Comparison of ENCODE assay signal across 13 cellular contexts in the genomic region with DNA sequence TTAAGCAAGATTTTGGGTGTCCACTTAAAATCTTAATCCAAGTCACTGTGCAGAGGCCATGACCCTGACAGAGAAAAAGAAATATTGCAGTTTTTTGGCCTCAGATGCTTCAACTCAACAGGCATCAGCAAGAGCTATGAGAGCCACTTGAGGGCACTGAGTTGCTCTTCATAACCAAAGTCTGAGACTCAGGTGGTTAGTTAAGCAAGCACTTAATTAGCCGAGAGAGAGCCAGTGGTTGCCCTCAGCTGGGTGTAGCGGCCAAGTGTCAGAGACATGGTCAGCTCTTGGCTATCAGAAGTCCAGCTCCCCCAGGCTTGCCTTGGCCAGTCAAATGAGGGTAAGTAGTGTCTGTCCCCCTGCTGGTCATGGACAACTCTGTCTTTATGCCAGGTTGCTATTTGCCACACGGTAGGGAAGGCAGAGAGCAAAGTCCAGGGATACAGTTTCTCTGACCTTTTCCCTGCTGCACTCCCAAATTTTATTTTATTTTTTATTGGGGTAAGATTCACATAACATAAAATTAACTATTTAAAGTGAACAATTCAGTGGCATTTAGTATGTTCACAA. TPM values are rescaled to one million over a fixed set of nuclear protein-coding genes. Genes with fewer than 3 reads are reported as not detected.
A peak's percentile ranks its signal among the peaks of the same experiment; 100 is the strongest.
DNase-seq lines count a peak whose midpoint lies in the region; ATAC-seq, FAIRE-seq and TF ChIP-seq lines count a peak whose summit lies in the region.
"Had no signal": no experiment of that assay in that cellular context is flagged by ENCODE, and none has a peak within 500 bp of the region (broad histone marks: within the 10 kb centered on the region; RNA-seq: fewer than 3 reads in every experiment).

No MANE protein-coding gene starts in this region.

- FAIRE-seq in GM19239 (lab: Jason Lieb, UNC): no peak

- no peak overlapping the region for H3K4me2 ChIP-seq in SK-N-SH
- H3K4me2 ChIP-seq: BLaER1 treated with 17β-estradiol and CSF1 and Interleukin-3, amounts not matched to agents 10 nM and 100 nM had no signal

- no peak overlapping the region for H2AFZ ChIP-seq in SK-N-SH (ENCODE audit: low read depth)

- H3K4me1 ChIP-seq in left ventricle myocardium inferior (peaks cover 9% of the 10 kb centered on the region), right atrium auricular region (peaks cover 0 to 11% of the 10 kb centered on the region in 2 donors), SK-N-SH (ENCODE audit: control insufficient read depth in 1 of 2, insufficient read depth in 2 of 2, low read depth in 1 of 2, low read length in 1 of 2) (no peaks in the 10 kb centered on the region), iPS DF 6.9 (ENCODE audit: control insufficient read depth, insufficient read depth, low read length) (no peaks in the 10 kb centered on the region)

- DNase-seq in left ventricle myocardium inferior: no peak
- no peak for DNase-seq in right atrium auricular region (ENCODE audit: low spot score)
- DNase-seq in SK-N-SH: no peak
- peak; percentile 16 for DNase-seq in iPS DF 6.9 (ENCODE audit: low read depth, low spot score)
- DNase-seq in NCI-H1930 (lab: John Stamatoyannopoulos, UW): no peak
- no peak for DNase-seq in middle frontal gyrus (ENCODE audit: extremely low spot score, low spot score)
- no peak for DNase-seq in GM19239 (ENCODE audit: insufficient read length, low spot score)
- DNase-seq: activated T-cell treated with anti-CD3 and anti-CD28 coated beads for 4 hours, NCI-H510A treated with DMSO at 0.1 percent for 48 hours, T-helper 17 cell had no signal

- no peak overlapping the region for H3K27ac ChIP-seq in left ventricle myocardium inferior (replicated peaks)
- no peak overlapping the region for H3K27ac ChIP-seq in right atrium auricular region
- no peak overlapping the region for H3K27ac ChIP-seq in SK-N-SH (ENCODE audit: low read depth in 2 of 2, low read length in 1 of 2)
- no peak overlapping the region for H3K27ac ChIP-seq in iPS DF 6.9 (ENCODE audit: low read length)
- H3K27ac ChIP-seq: BLaER1 treated with 17β-estradiol and CSF1 and Interleukin-3, amounts not matched to agents 10 nM and 100 nM; neutrophil had no signal

- no peaks in the 10 kb centered on the region for H4K20me1 ChIP-seq in SK-N-SH (ENCODE audit: insufficient read depth)
- H4K20me1 ChIP-seq: BLaER1 treated with 17β-estradiol and CSF1 and Interleukin-3, amounts not matched to agents 10 nM and 100 nM had no signal

- TF ChIP-seq RAD21 in SK-N-SH (IDR thresholded peaks at IDR 0.05; ENCODE audit: low read length): no peak

- no peaks in the 10 kb centered on the region for H3K9me2 ChIP-seq in SK-N-SH

- H3K9ac ChIP-seq in SK-N-SH: no peak overlapping the region
- H3K9ac ChIP-seq: BLaER1 treated with 17β-estradiol and CSF1 and Interleukin-3, amounts not matched to agents 10 nM and 100 nM had no signal

- intact Hi-C loops in left ventricle myocardium inferior (cut with micrococcal nuclease): no loop called here

- TF ChIP-seq CTCF in left ventricle myocardium inferior (IDR thresholded peaks at IDR 0.05; ENCODE audit: borderline replicate concordance) (peak; percentile 25), right atrium auricular region (IDR thresholded peaks at IDR 0.05) (no peak), SK-N-SH (IDR thresholded peaks at IDR 0.05) (peak; percentile 36)

- CTCF ChIA-PET in SK-N-SH (lab: Yijun Ruan, JAX): interaction anchor here (1.0 kb wide), 1 partner anchor 312 kb away, joined by 3 read pairs; no protein-coding TSS in a partner anchor

- no peaks in the 10 kb centered on the region for H3K79me2 ChIP-seq in SK-N-SH (ENCODE audit: insufficient read depth)

- POLR2A ChIA-PET in SK-N-SH (lab: Yijun Ruan, JAX): no interaction called here

- no peaks in the 10 kb centered on the region for H3F3A ChIP-seq in SK-N-SH (replicated peaks; ENCODE audit: insufficient read depth)

- no peak for TF ChIP-seq EP300 in SK-N-SH (IDR thresholded peaks at IDR 0.05; ENCODE audit: borderline replicate concordance in 1 of 2, low read depth in 1 of 2, low read length in 1 of 2)

- H3K36me3 ChIP-seq in left ventricle myocardium inferior (no peaks in the 10 kb centered on the region), right atrium auricular region (no peaks in the 10 kb centered on the region), SK-N-SH (replicated peaks in 1 of 2; ENCODE audit: control insufficient read depth in 1 of 2, insufficient read depth in 2 of 2, low read length in 1 of 2) (no peaks in the 10 kb centered on the region), iPS DF 6.9 (ENCODE audit: control insufficient read depth, insufficient read depth, low read length) (no peaks in the 10 kb centered on the region)
- H3K36me3 ChIP-seq: BLaER1 treated with 17β-estradiol and CSF1 and Interleukin-3, amounts not matched to agents 10 nM and 100 nM; neutrophil had no signal

- no peak for ATAC-seq in HG03280 (IDR thresholded peaks at IDR 0.05; ENCODE audit: unreplicated experiment)
- ATAC-seq: T-helper 17 cell had no signal

- 10% methylated on average over 2 of the region's 3 CpGs for WGBS in SK-N-SH (ENCODE audit: low lambda C conversion rate)
- WGBS in iPS DF 6.9 (ENCODE audit: insufficient coverage, insufficient read length): no CpG with 5 or more reads among the region's 3 CpGs

- H3K9me3 ChIP-seq in left ventricle myocardium inferior (replicated peaks) (no peaks in the 10 kb centered on the region), right atrium auricular region (no peaks in the 10 kb centered on the region), SK-N-SH (no peaks in the 10 kb centered on the region), iPS DF 6.9 (ENCODE audit: control insufficient read depth, insufficient read depth, low read length) (no peaks in the 10 kb centered on the region)
- H3K9me3 ChIP-seq: BLaER1 treated with 17β-estradiol and CSF1 and Interleukin-3, amounts not matched to agents 10 nM and 100 nM; neutrophil had no signal

- H3K27me3 ChIP-seq in left ventricle myocardium inferior (ENCODE audit: low read depth) (peaks cover 48% of the 10 kb centered on the region), right atrium auricular region (no peaks in the 10 kb centered on the region), SK-N-SH (ENCODE audit: insufficient read depth) (peaks cover 34% of the 10 kb centered on the region), iPS DF 6.9 (ENCODE audit: control insufficient read depth, insufficient read depth, low read length) (no peaks in the 10 kb centered on the region)
- H3K27me3 ChIP-seq: BLaER1 treated with 17β-estradiol and CSF1 and Interleukin-3, amounts not matched to agents 10 nM and 100 nM had no signal

- H3K4me3 ChIP-seq in left ventricle myocardium inferior (no peak overlapping the region), right atrium auricular region (no peak overlapping the region), SK-N-SH (ENCODE audit: low read depth in 2 of 2, low read length in 1 of 2) (no peak overlapping the region), iPS DF 6.9 (ENCODE audit: low read length) (no peak overlapping the region)
- H3K4me3 ChIP-seq: BLaER1 treated with 17β-estradiol and CSF1 and Interleukin-3, amounts not matched to agents 10 nM and 100 nM had no signal

TF ChIP-seq in SK-N-SH, 30 proteins besides CTCF, POLR2A, EP300 and RAD21 (continues in another document):
- TF ChIP-seq NRF1 (IDR thresholded peaks at IDR 0.05; ENCODE audit: low read depth, low read length): no peak
- no peak for TF ChIP-seq GATA2 (CRISPR knock-in tag; IDR thresholded peaks at IDR 0.05)
- no peak for TF ChIP-seq TCF12 (IDR thresholded peaks at IDR 0.05)
- no peak for TF ChIP-seq YY1 (IDR thresholded peaks at IDR 0.05; ENCODE audit: low read depth)
- TF ChIP-seq POLR2AphosphoS5 (IDR thresholded peaks at IDR 0.05; ENCODE audit: low read depth, low read length): no peak
- no peak for TF ChIP-seq ZBTB33 (IDR thresholded peaks at IDR 0.05; ENCODE audit: borderline replicate concordance, low read depth)
- TF ChIP-seq JUND (IDR thresholded peaks at IDR 0.05): no peak

RNA-seq across cellular contexts. Expression of gene KRT71, which starts 9.0 kb away (rescaled TPM):
- not detected for total RNA-seq in left ventricle myocardium inferior
- total RNA-seq in right atrium auricular region: not detected
- not detected in 2 replicates for polyA plus RNA-seq in SK-N-SH (2012; rRNA removed)
- polyA plus RNA-seq in SK-N-SH (2012; cell fraction: cytosol; rRNA removed): not detected in 2 replicates
- not detected in 2 replicates for polyA plus RNA-seq in SK-N-SH (2012; cell fraction: nucleus; rRNA removed)
- total RNA-seq: T-helper 17 cell had no signal

RNA-seq across cellular contexts. Expression of gene KRT74, which starts 11.7 kb away (rescaled TPM):
- total RNA-seq in left ventricle myocardium inferior (0.14 TPM), right atrium auricular region (1 to 10 TPM in 1 of 2 donors, not detected in 1; 2.9 TPM)
- polyA plus RNA-seq in SK-N-SH (2012; rRNA removed): not detected in 2 replicates
- polyA plus RNA-seq in SK-N-SH (2012; cell fraction: cytosol; rRNA removed): not detected in 2 replicates
- not detected in 2 replicates for polyA plus RNA-seq in SK-N-SH (2012; cell fraction: nucleus; rRNA removed)
- total RNA-seq: T-helper 17 cell had no signal

RNA-seq across cellular contexts. Expression of gene KRT72, which starts 39.3 kb away (rescaled TPM):
- total RNA-seq in left ventricle myocardium inferior (not detected), right atrium auricular region (not detected)
- polyA plus RNA-seq in SK-N-SH (2012; rRNA removed): not detected in 2 replicates
- polyA plus RNA-seq in SK-N-SH (2012; cell fraction: cytosol; rRNA removed): not detected in 2 replicates
- not detected in 2 replicates for polyA plus RNA-seq in SK-N-SH (2012; cell fraction: nucleus; rRNA removed)

RNA-seq across cellular contexts. Expression of gene KRT5, which starts 41.8 kb away (rescaled TPM):
- total RNA-seq in left ventricle myocardium inferior (not detected), right atrium auricular region (10 to 100 TPM in 1 of 2 donors, 1 to 10 TPM in 1; 1.4 to 12.1 TPM)
- polyA plus RNA-seq in SK-N-SH (2012; rRNA removed): not detected in 2 replicates
- not detected in 2 replicates for polyA plus RNA-seq in SK-N-SH (2012; cell fraction: cytosol; rRNA removed)
- not detected in 2 replicates for polyA plus RNA-seq in SK-N-SH (2012; cell fraction: nucleus; rRNA removed)
- total RNA-seq: T-helper 17 cell had no signal

RNA-seq across cellular contexts. Expression of gene KRT73, which starts 56.4 kb away (rescaled TPM):
- not detected for total RNA-seq in left ventricle myocardium inferior
- total RNA-seq in right atrium auricular region: not detected
- not detected in 2 replicates for polyA plus RNA-seq in SK-N-SH (2012; rRNA removed)
- not detected in 2 replicates for polyA plus RNA-seq in SK-N-SH (2012; cell fraction: cytosol; rRNA removed)
- not detected in 2 replicates for polyA plus RNA-seq in SK-N-SH (2012; cell fraction: nucleus; rRNA removed)

Comparison
In these comparisons a context has a peak if more than half of its experiments do, and no peak if none do; other contexts are left out.
1. CTCF ChIP-seq: peak in left ventricle myocardium inferior (single experiment) and SK-N-SH (single experiment); none in right atrium auricular region (0 of 2).